Comparison of ENCODE assay signal across 9 cellular contexts in the genomic region with DNA sequence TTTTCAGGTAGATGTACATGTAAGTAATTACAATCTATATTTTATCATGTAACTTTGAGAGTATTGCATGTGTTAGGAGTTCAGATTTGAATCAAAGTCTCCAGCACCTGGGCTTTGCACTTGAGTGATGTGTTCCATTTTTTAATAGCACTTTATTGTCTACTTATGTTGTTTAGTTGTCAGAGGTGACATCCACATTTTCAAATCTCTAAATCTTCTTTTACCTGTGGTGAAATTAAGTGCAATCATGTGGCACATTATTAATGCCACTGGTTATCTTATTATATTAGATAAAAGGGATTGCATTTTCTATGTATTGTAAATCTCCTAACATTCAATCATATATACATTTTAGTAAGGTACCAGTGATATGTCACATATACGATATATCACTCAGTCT.
"Had no signal": no experiment of that assay in that cellular context is flagged by ENCODE, and none has a peak within 500 bp of the region (broad histone marks: within the 10 kb centered on the region; RNA-seq: fewer than 3 reads in every experiment).

No MANE protein-coding gene starts in this region.

- DNase-seq: GM23248, GOT3, H7, H9, HCEC 1CT, HFFc6 had no signal

- H3K27ac Mint-ChIP-seq: GM23338, H9, HFFc6 had no signal

- H3K36me3 ChIP-seq: HAP-1 had no signal

- H3K4me2 ChIP-seq: GM23338 had no signal

- H3K4me3 Mint-ChIP-seq: GM23338, H9, HFFc6 had no signal

- H3K4me3 ChIP-seq: GM23248, GM23338, HAP-1 had no signal

- H2AFZ ChIP-seq: GM23248, GM23338 had no signal

- ATAC-seq: GM23338, HCT116 had no signal

- H3K27ac ChIP-seq: GM23248 had no signal

- H3K9ac ChIP-seq: GM23248 had no signal

- H3K9me3 ChIP-seq: HAP-1 had no signal
